In genomic region chrX:15158736-15159406, GRCh38 we compare ENCODE assay signal across 9 cellular contexts.
DNase-seq lines count a peak whose midpoint lies in the region; ATAC-seq and TF ChIP-seq lines count a peak whose summit lies in the region.
"Had no signal": no experiment of that assay in that cellular context is flagged by ENCODE, and none has a peak within 500 bp of the region (broad histone marks: within the 10 kb centered on the region; RNA-seq: fewer than 3 reads in every experiment).

No MANE protein-coding gene starts in this region.

- H2AFZ ChIP-seq in OCI-LY3 (ENCODE audit: low read depth, low read length): peak overlapping the region; percentile 35; the same call in 1 of the 2 replicates

- TF ChIP-seq CTCF in OCI-LY3 (IDR thresholded peaks at IDR 0.05; ENCODE audit: low read depth, low read length): no peak

- ATAC-seq in GM18870 (IDR thresholded peaks at IDR 0.05; ENCODE audit: unreplicated experiment) (peak; percentile 80), HG02571 (IDR thresholded peaks at IDR 0.05; ENCODE audit: unreplicated experiment) (peak; percentile 58)

- H3K9me3 ChIP-seq in OCI-LY3 (ENCODE audit: insufficient read depth, low read length): no peaks in the 10 kb centered on the region
- H3K9me3 ChIP-seq: transverse colon had no signal

- peak overlapping the region; percentile 48 for H3K4me3 ChIP-seq in OCI-LY3 (ENCODE audit: low read length)
- H3K4me3 ChIP-seq: transverse colon had no signal

- no peaks in the 10 kb centered on the region for H3K79me2 ChIP-seq in OCI-LY3 (ENCODE audit: low read length)

- DNase-seq in kidney tubule cell (ENCODE audit: low spot score) (peak; percentile 66), NCI-H1417 treated with DMSO at 0.1 percent for 48 hours (lab: John Stamatoyannopoulos, UW) (no peak), NCI-H446 treated with DMSO at 0.1 percent for 48 hours (lab: John Stamatoyannopoulos, UW) (no peak), GDM1 (lab: John Stamatoyannopoulos, UW) (no peak), C1 segment of cervical spinal cord (lab: John Stamatoyannopoulos, UW) (no peak)
- DNase-seq: transverse colon had no signal

- peak overlapping the region; percentile 84 for H3K27ac ChIP-seq in OCI-LY3 (ENCODE audit: low read length)
- H3K27ac ChIP-seq: transverse colon had no signal

- H3K27me3 ChIP-seq in OCI-LY3 (ENCODE audit: low read depth, low read length): no peaks in the 10 kb centered on the region
- H3K27me3 ChIP-seq: transverse colon had no signal

- no peaks in the 10 kb centered on the region for H3K36me3 ChIP-seq in OCI-LY3 (replicated peaks; ENCODE audit: low read depth, low read length)
- H3K36me3 ChIP-seq: transverse colon had no signal

- peak overlapping the region; percentile 78 for H3K4me2 ChIP-seq in OCI-LY3 (ENCODE audit: low read length)

- H3K9ac ChIP-seq in OCI-LY3 (ENCODE audit: low read length): peak overlapping the region; percentile 37; the same call in 1 of the 2 replicates

- peaks cover 44% of the 10 kb centered on the region for H3K4me1 ChIP-seq in OCI-LY3 (ENCODE audit: low read length)
- H3K4me1 ChIP-seq: transverse colon had no signal

- no peaks in the 10 kb centered on the region for H4K20me1 ChIP-seq in OCI-LY3 (ENCODE audit: insufficient read depth, low read length)
